In the genomic region with DNA sequence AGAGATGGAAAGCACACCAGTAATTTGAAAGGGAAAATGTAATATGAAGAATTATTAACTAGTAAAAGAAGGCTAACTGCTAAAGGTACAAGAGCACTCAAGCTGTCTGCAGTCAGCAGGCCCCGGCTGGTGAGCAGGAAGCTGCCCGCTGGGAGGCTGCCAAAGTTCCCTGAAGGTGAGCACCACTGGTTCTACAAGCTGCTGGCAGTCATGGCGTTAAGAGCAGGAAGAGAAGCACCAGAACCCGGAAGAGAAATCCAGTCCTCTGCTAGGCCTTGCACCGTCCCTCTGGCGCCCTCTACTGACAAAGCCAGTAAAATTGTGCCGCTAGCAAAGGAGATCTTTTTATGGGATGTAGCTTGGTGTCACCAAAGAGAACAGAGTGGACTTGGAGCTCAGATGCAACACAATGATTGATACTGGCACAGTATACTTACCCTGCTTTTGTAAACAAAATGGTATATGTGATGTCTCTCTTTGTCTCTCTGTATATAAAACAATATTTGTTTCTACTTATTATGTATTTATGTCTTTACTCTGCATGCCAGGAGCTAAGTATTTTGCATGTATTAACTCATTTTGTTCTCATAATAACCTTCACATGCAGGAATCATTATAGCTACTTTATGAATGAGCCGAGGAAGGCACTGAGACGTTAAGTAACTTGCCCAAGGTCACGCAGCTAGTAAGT, we compare ENCODE assay signal across 8 cellular contexts. TPM values are rescaled to one million over a fixed set of nuclear protein-coding genes. Genes with fewer than 3 reads are reported as not detected.
DNase-seq lines count a peak whose midpoint lies in the region; ATAC-seq and TF ChIP-seq lines count a peak whose summit lies in the region.

No MANE protein-coding gene starts in this region.

- peak overlapping the region; percentile 72 to 94 (median 88) for H3K27ac Mint-ChIP-seq in CD14-positive monocyte
- peak overlapping the region; percentile 90 for H3K27ac Mint-ChIP-seq in activated CD4-positive, alpha-beta T cell treated with anti-CD3 and anti-CD28 coated beads, Interleukin-2, amount 10 ng/mL, durations not matched to agents 7 days and 5 days

- DNase-seq in CD14-positive monocyte (ENCODE audit: low spot score), result peak; percentile 89
- peak; percentile 79 for DNase-seq in GM19240 (ENCODE audit: insufficient read length, low spot score)
- peak; percentile 91 for DNase-seq in NCI-H748 (lab: John Stamatoyannopoulos, UW; ENCODE audit: unreplicated experiment)
- peak; percentile 97 for DNase-seq in activated CD4-positive, alpha-beta T cell treated with anti-CD3 and anti-CD28 coated beads, Interleukin-2, amount 10 ng/mL, durations not matched to agents 7 days and 5 days
- peak in 9 of 10 donors; percentile 28 to 74 (median 47) for DNase-seq in dorsolateral prefrontal cortex
- DNase-seq in lung (ENCODE audit: low spot score), result peak; percentile 96
- DNase-seq in stimulated activated CD8-positive, alpha-beta memory T cell treated with anti-CD3 and anti-CD28 coated beads, Interleukin-12 subunit alpha, Interleukin-12 subunit beta, amount 100 ng/mL, for 1 hour (ENCODE audit: low read depth), result peak; percentile 84

- peaks cover 0 to 2% (median 2%) of the 10 kb centered on the region in 3 donors for H3K27me3 Mint-ChIP-seq in CD14-positive monocyte (ENCODE audit: low read depth in 3 of 3)
- no peaks in the 10 kb centered on the region for H3K27me3 Mint-ChIP-seq in activated CD4-positive, alpha-beta T cell treated with anti-CD3 and anti-CD28 coated beads, Interleukin-2, amount 10 ng/mL, durations not matched to agents 7 days and 5 days

- no peaks in the 10 kb centered on the region for H3K36me3 ChIP-seq in lung (ENCODE audit: control insufficient read depth in 2 of 2, insufficient read depth in 2 of 2, low read length in 2 of 2)

- H3K36me3 Mint-ChIP-seq in CD14-positive monocyte, result no peaks in the 10 kb centered on the region
- peaks cover 23% of the 10 kb centered on the region for H3K36me3 Mint-ChIP-seq in activated CD4-positive, alpha-beta T cell treated with anti-CD3 and anti-CD28 coated beads, Interleukin-2, amount 10 ng/mL, durations not matched to agents 7 days and 5 days (ENCODE audit: low read depth)

- H3K4me1 Mint-ChIP-seq in CD14-positive monocyte, result peaks cover 56% of the 10 kb centered on the region
- H3K4me1 Mint-ChIP-seq in activated CD4-positive, alpha-beta T cell treated with anti-CD3 and anti-CD28 coated beads, Interleukin-2, amount 10 ng/mL, durations not matched to agents 7 days and 5 days, result peaks cover 59% of the 10 kb centered on the region

- no peaks in the 10 kb centered on the region for H3K9me3 ChIP-seq in lung (ENCODE audit: control insufficient read depth in 2 of 2, insufficient read depth in 1 of 2, low read length in 1 of 2)

- H3K4me1 ChIP-seq in lung (ENCODE audit: control insufficient read depth in 2 of 2, insufficient read depth in 2 of 2, low read length in 2 of 2), result peaks cover 0 to 4% of the 10 kb centered on the region in 2 donors

- intact Hi-C loops in CD14-positive monocyte (cut with micrococcal nuclease) (loop anchor here (5.0 to 10.0 kb wide), 3 partner anchors 50 to 337 kb away; partner anchors contain the start of genes CASP10 (in 2 of the 2), STRADB (in 1 of the 2) and TRAK2 (in 1 of the 2)), dorsolateral prefrontal cortex (cut with DNase I) (no loop called here)

- 9 to 14% methylated on average over 10 of the region's 10 CpGs for WGBS in lung, 2 donors

- H3K4me3 ChIP-seq in dorsolateral prefrontal cortex (peak overlapping the region in 6 of 59 donors; percentile 3 to 31 (median 14)), lung (no peak overlapping the region)

- ATAC-seq in HG03521 (IDR thresholded peaks at IDR 0.05; ENCODE audit: unreplicated experiment), result peak; percentile 48
- ATAC-seq in lung (ENCODE audit: insufficient read depth, low FRiP score), result peak; percentile 87

- no peak overlapping the region for H3K4me3 Mint-ChIP-seq in CD14-positive monocyte
- peak overlapping the region; percentile 92 for H3K4me3 Mint-ChIP-seq in activated CD4-positive, alpha-beta T cell treated with anti-CD3 and anti-CD28 coated beads, Interleukin-2, amount 10 ng/mL, durations not matched to agents 7 days and 5 days

- H3K27me3 ChIP-seq in dorsolateral prefrontal cortex (no peaks in the 10 kb centered on the region), lung (ENCODE audit: control insufficient read depth, insufficient read depth) (no peaks in the 10 kb centered on the region)

- H3K9me3 Mint-ChIP-seq in CD14-positive monocyte, result no peaks in the 10 kb centered on the region
- H3K9me3 Mint-ChIP-seq in activated CD4-positive, alpha-beta T cell treated with anti-CD3 and anti-CD28 coated beads, Interleukin-2, amount 10 ng/mL, durations not matched to agents 7 days and 5 days, result no peaks in the 10 kb centered on the region

- peak; percentile 87 for TF ChIP-seq CTCF in CD14-positive monocyte (IDR thresholded peaks at IDR 0.05)
- peak in 55 of 56 donors; percentile 21 to 75 (median 62) for TF ChIP-seq CTCF in dorsolateral prefrontal cortex (IDR thresholded peaks at IDR 0.05 in 54 of 56, conservative IDR thresholded peaks at IDR 0.05 in 2 of 56; ENCODE audit: low read depth in 1 of 56, partially characterized antibody in 56 of 56)
- TF ChIP-seq CTCF in lung (IDR thresholded peaks at IDR 0.05; ENCODE audit: control extremely low read depth, extremely low read depth), result peak; percentile 93

- CTCF ChIA-PET in activated CD4-positive, alpha-beta T cell treated with anti-CD3 and anti-CD28 coated beads, Interleukin-2, amount 10 ng/mL, durations not matched to agents 7 days and 5 days (lab: Charles Lee), result interaction anchor here (0.5 to 3.3 kb wide), 70 partner anchors 10 to 548 kb away, joined by 3 to 72 read pairs (median 6); partner anchors contain the start of genes ALS2, CASP10, CASP8 and CFLAR

- POLR2A ChIA-PET in activated CD4-positive, alpha-beta T cell treated with anti-CD3 and anti-CD28 coated beads, Interleukin-2, amount 10 ng/mL, durations not matched to agents 7 days and 5 days (lab: Charles Lee), result interaction anchor here (0.6 to 4.2 kb wide), 5 partner anchors 28 to 117 kb away, joined by 3 to 40 read pairs (median 6); partner anchors contain the start of genes CASP10, CASP8 and CFLAR

- H3K27ac ChIP-seq in dorsolateral prefrontal cortex, result no peak overlapping the region
- peak overlapping the region in 1 of 2 donors; percentile 79 for H3K27ac ChIP-seq in lung (ENCODE audit: low read depth in 1 of 2, low read length in 1 of 2)

RNA-seq across cellular contexts. Expression of gene CASP8, which starts 28.1 kb away (rescaled TPM):
- 10 to 100 TPM; 40.0 to 80.7 TPM for polyA plus RNA-seq in CD14-positive monocyte
- 10 to 100 TPM; 73.6 to 77.7 TPM for total RNA-seq in activated CD4-positive, alpha-beta T cell treated with anti-CD3 and anti-CD28 coated beads, Interleukin-2, amount 10 ng/mL, durations not matched to agents 7 days and 5 days
- 1 to 10 TPM in 118 of 120 experiments, under 1 TPM in 2; 0.80 to 7.9 (median 3.2) TPM for total RNA-seq in dorsolateral prefrontal cortex
- 10 to 100 TPM; 23.4 to 32.3 TPM for total RNA-seq in lung
- polyA plus RNA-seq in lung, result 10 to 100 TPM; 18.2 to 23.6 TPM

RNA-seq across cellular contexts. Expression of gene CASP10, which starts 49.3 kb away (rescaled TPM):
- 10 to 100 TPM; 17.7 to 18.9 TPM for polyA plus RNA-seq in CD14-positive monocyte
- 10 to 100 TPM; 45.0 to 49.6 TPM for total RNA-seq in activated CD4-positive, alpha-beta T cell treated with anti-CD3 and anti-CD28 coated beads, Interleukin-2, amount 10 ng/mL, durations not matched to agents 7 days and 5 days
- total RNA-seq in dorsolateral prefrontal cortex, result 1 to 10 TPM; 1.5 to 9.8 (median 4.2) TPM
- 10 to 100 TPM; 24.3 to 74.4 TPM for total RNA-seq in lung
- polyA plus RNA-seq in lung, result 1 to 10 TPM; 8.9 to 9.1 TPM

Comparison
In these comparisons a context has a peak if more than half of its experiments do, and no peak if none do; other contexts are left out.
1. DNase-seq: peak in every context shown above with its lines; median percentile 97 in activated CD4-positive, alpha-beta T cell treated with anti-CD3 and anti-CD28 coated beads, Interleukin-2, amount 10 ng/mL, durations not matched to agents 7 days and 5 days; 96 in lung; 91 in NCI-H748; 89 in CD14-positive monocyte; 84 in stimulated activated CD8-positive, alpha-beta memory T cell treated with anti-CD3 and anti-CD28 coated beads, Interleukin-12 subunit alpha, Interleukin-12 subunit beta, amount 100 ng/mL, for 1 hour; 79 in GM19240; 47 in dorsolateral prefrontal cortex.
2. intact Hi-C loops: an anchor here in CD14-positive monocyte (5.0 to 10.0 kb wide); none called in dorsolateral prefrontal cortex.